Comparison of ENCODE assay signal across 32 cellular contexts in genomic region chr1:14090062-14090461, GRCh38.
"Had no signal": no experiment of that assay in that cellular context is flagged by ENCODE, and none has a peak within 500 bp of the region (broad histone marks: within the 10 kb centered on the region; RNA-seq: fewer than 3 reads in every experiment).

No MANE protein-coding gene starts in this region.

- H3K4me1 ChIP-seq: esophagus muscularis mucosa, foreskin keratinocyte, gastrocnemius medialis, heart right ventricle had no signal

- H2AFZ ChIP-seq: hepatocyte had no signal

- H3K27me3 ChIP-seq: brain microvascular endothelial cell, esophagus muscularis mucosa, foreskin keratinocyte, gastrocnemius medialis, hepatocyte had no signal

- H3K4me3 Mint-ChIP-seq: activated B cell treated with CpG ODN at 0.5 μM for 24 hours; activated CD8-positive, alpha-beta T cell treated with anti-CD3 and anti-CD28 coated beads for 36 hours; activated naive CD4-positive, alpha-beta T cell treated with anti-CD3 and anti-CD28 coated beads for 36 hours; activated naive CD4-positive, alpha-beta T cell treated with anti-CD3 and anti-CD28 coated beads, Interleukin-2, amount 50 U/mL, for 24 hours; activated naive CD8-positive, alpha-beta T cell treated with anti-CD3 and anti-CD28 coated beads, Interleukin-2, amount 10 ng/mL, durations not matched to agents 7 days and 5 days; activated T-helper 1 cell treated with anti-CD3 and anti-CD28 coated beads, Interleukin-12 subunit alpha, Interleukin-12 subunit beta, Interleukin-2, Interleukin-4 antibody, amounts not matched to agents 30 ng/mL and 10 ng/mL and 1 ng/mL, durations not matched to agents 14 hours and 24 hours and 36 hours; central memory CD8-positive, alpha-beta T cell; effector memory CD8-positive, alpha-beta T cell; T-helper 17 cell; T-helper 2 cell treated with Interferon-gamma antibody and Interleukin-4, amounts not matched to agents 5 μg/mL and 100 μg/mL, for 36 hours had no signal

- H3K27ac Mint-ChIP-seq: activated B cell treated with CpG ODN at 0.5 μM for 24 hours; activated CD8-positive, alpha-beta T cell treated with anti-CD3 and anti-CD28 coated beads for 36 hours; activated naive CD4-positive, alpha-beta T cell treated with anti-CD3 and anti-CD28 coated beads for 36 hours; activated naive CD4-positive, alpha-beta T cell treated with anti-CD3 and anti-CD28 coated beads, Interleukin-2, amount 50 U/mL, for 24 hours; activated naive CD8-positive, alpha-beta T cell treated with anti-CD3 and anti-CD28 coated beads, Interleukin-2, amount 10 ng/mL, durations not matched to agents 7 days and 5 days; activated T-helper 1 cell treated with anti-CD3 and anti-CD28 coated beads, Interleukin-12 subunit alpha, Interleukin-12 subunit beta, Interleukin-2, Interleukin-4 antibody, amounts not matched to agents 30 ng/mL and 10 ng/mL and 1 ng/mL, durations not matched to agents 14 hours and 24 hours and 36 hours; activated T-helper 2 cell treated with anti-CD3 and anti-CD28 coated beads, Interferon-gamma antibody, Interleukin-2, Interleukin-4, amounts not matched to agents 10 μg/mL and 5 μg/mL and 100 μg/mL, durations not matched to agents 14 hours and 24 hours and 36 hours; effector memory CD8-positive, alpha-beta T cell; T-helper 17 cell; T-helper 2 cell treated with Interferon-gamma antibody and Interleukin-4, amounts not matched to agents 5 μg/mL and 100 μg/mL, for 36 hours had no signal

- DNase-seq: activated B cell treated with CpG ODN at 0.5 μM for 24 hours; activated CD4-positive, alpha-beta T cell treated with anti-CD3 and anti-CD28 coated beads for 48 hours; activated CD4-positive, alpha-beta T cell treated with anti-CD3 and anti-CD28 coated beads, Interleukin-2, amount 50 U/mL, for 1 hour; activated CD4-positive, alpha-beta T cell treated with anti-CD3 and anti-CD28 coated beads, Interleukin-2, amount 50 U/mL, for 48 hours; activated CD8-positive, alpha-beta memory T cell treated with anti-CD3 and anti-CD28 coated beads for 24 hours; activated CD8-positive, alpha-beta T cell treated with anti-CD3 and anti-CD28 coated beads for 36 hours; activated effector memory CD4-positive, alpha-beta T cell treated with anti-CD3 and anti-CD28 coated beads, Interleukin-2, amount 50 U/mL, for 16 hours; activated naive CD4-positive, alpha-beta T cell treated with anti-CD3 and anti-CD28 coated beads for 36 hours; activated naive CD8-positive, alpha-beta T cell treated with anti-CD3 and anti-CD28 coated beads, Interleukin-2, amount 10 ng/mL, durations not matched to agents 7 days and 5 days; activated T-cell treated with anti-CD3 and anti-CD28 coated beads, Interleukin-2, amount 50 U/mL, for 1 hour; activated T-cell treated with anti-CD3 and anti-CD28 coated beads, Interleukin-2, amount 50 U/mL, for 48 hours; amniotic stem cell; anterior cingulate cortex; brain microvascular endothelial cell; cortex of kidney; dermis blood vessel endothelial cell; effector CD4-positive, alpha-beta T cell; effector memory CD8-positive, alpha-beta T cell; foreskin keratinocyte; gastrocnemius medialis; heart right ventricle; T-helper 17 cell; T1000; WERI-Rb-1 had no signal

- H3K4me1 Mint-ChIP-seq: activated B cell treated with CpG ODN at 0.5 μM for 24 hours; activated naive CD4-positive, alpha-beta T cell treated with anti-CD3 and anti-CD28 coated beads, Interleukin-2, amount 50 U/mL, for 24 hours; activated naive CD8-positive, alpha-beta T cell treated with anti-CD3 and anti-CD28 coated beads, Interleukin-2, amount 10 ng/mL, durations not matched to agents 7 days and 5 days; central memory CD8-positive, alpha-beta T cell; T-helper 17 cell had no signal

- ATAC-seq: activated CD4-positive, CD25-positive, alpha-beta regulatory T cell treated with anti-CD3 and anti-CD28 coated beads, Interleukin-2, amount 50 U/mL, for 24 hours; activated CD8-positive, alpha-beta T cell treated with anti-CD3 and anti-CD28 coated beads for 36 hours; effector memory CD8-positive, alpha-beta T cell; foreskin keratinocyte; gastrocnemius medialis; heart right ventricle; T-helper 17 cell had no signal

- H3K4me3 ChIP-seq: esophagus muscularis mucosa, gastrocnemius medialis, heart right ventricle, hepatocyte had no signal

- H3K79me2 ChIP-seq: hepatocyte had no signal

- H3K36me3 ChIP-seq: brain microvascular endothelial cell, esophagus muscularis mucosa, gastrocnemius medialis, heart right ventricle, WERI-Rb-1 had no signal

- H3K9me3 Mint-ChIP-seq: activated naive CD8-positive, alpha-beta T cell treated with anti-CD3 and anti-CD28 coated beads, Interleukin-2, amount 10 ng/mL, durations not matched to agents 7 days and 5 days had no signal

- H3K27ac ChIP-seq: brain microvascular endothelial cell, esophagus muscularis mucosa, foreskin keratinocyte, gastrocnemius medialis, heart right ventricle, hepatocyte, WERI-Rb-1 had no signal

- H3K4me2 ChIP-seq: hepatocyte had no signal

- H3K36me3 Mint-ChIP-seq: activated naive CD8-positive, alpha-beta T cell treated with anti-CD3 and anti-CD28 coated beads, Interleukin-2, amount 10 ng/mL, durations not matched to agents 7 days and 5 days had no signal
